ENCODE assay signal across 24 cellular contexts in the genomic region with DNA sequence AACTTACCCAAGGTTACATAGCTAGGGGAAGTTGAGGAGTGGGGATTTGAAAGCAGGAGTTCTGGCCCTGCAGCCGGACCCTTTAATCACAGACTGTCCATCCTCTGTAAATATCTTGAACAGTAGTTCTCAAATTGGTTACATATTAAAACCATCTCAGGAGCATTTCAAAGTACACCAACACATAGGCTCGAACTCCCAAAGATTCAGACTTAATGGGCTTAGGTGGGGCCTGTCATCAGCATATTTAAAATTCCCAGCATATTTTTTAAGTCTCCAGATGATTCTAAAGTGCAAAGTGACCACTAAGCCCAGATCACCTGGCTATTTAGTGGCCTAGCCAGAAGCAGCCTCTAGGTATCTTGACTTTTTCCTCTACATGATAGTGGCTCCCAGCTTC.
"Had no signal": no experiment of that assay in that cellular context is flagged by ENCODE, and none has a peak within 500 bp of the region (broad histone marks: within the 10 kb centered on the region; RNA-seq: fewer than 3 reads in every experiment).

No MANE protein-coding gene starts in this region.

- H3K9me3 ChIP-seq: gastrocnemius medialis, prostate gland, sigmoid colon, spleen, testis, tibial artery had no signal

- H3K27me3 Mint-ChIP-seq: stimulated activated memory B cell treated with anti-CD40 and anti-IgM and Interleukin-4, amounts not matched to agents 10 μg/mL and 1 μg/mL and 100 μg/mL, for 72 hours; type B pancreatic cell had no signal

- H3K27me3 ChIP-seq: dorsolateral prefrontal cortex, gastrocnemius medialis, heart right ventricle, neural progenitor cell, sigmoid colon, spleen, testis, tibial artery had no signal

- H3K36me3 ChIP-seq: gastrocnemius medialis, heart right ventricle, prostate gland, sigmoid colon, spleen, tibial artery had no signal

- H3K36me3 Mint-ChIP-seq: naive thymus-derived CD4-positive, alpha-beta T cell; neural progenitor cell; stimulated activated memory B cell treated with anti-CD40 and anti-IgM and Interleukin-4, amounts not matched to agents 10 μg/mL and 1 μg/mL and 100 μg/mL, for 72 hours; type B pancreatic cell had no signal

- DNase-seq: dorsolateral prefrontal cortex; effector CD4-positive, alpha-beta T cell; foreskin fibroblast; gastrocnemius medialis; heart right ventricle; hippocampal formation; mesenchymal stem cell; midbrain; naive thymus-derived CD4-positive, alpha-beta T cell; right cardiac atrium; sigmoid colon; spleen; stimulated activated CD4-positive, alpha-beta T cell treated with anti-CD3 and anti-CD28 coated beads, Interleukin-4, amount 100 ng/mL, for 4 hours; stimulated activated naive CD8-positive, alpha-beta T cell treated with anti-CD3 and anti-CD28 coated beads, Interleukin-15, Interleukin-2, amounts not matched to agents 100 U/mL and 50 U/mL, for 24 hours; substantia nigra; testis; tibial artery had no signal

- H3K9ac ChIP-seq: neural progenitor cell had no signal

- H3K27ac ChIP-seq: dorsolateral prefrontal cortex, epithelial cell of prostate, gastrocnemius medialis, heart right ventricle, neural progenitor cell, prostate gland, sigmoid colon, skin epidermis, spleen, testis, tibial artery had no signal

- H3K4me1 Mint-ChIP-seq: naive thymus-derived CD4-positive, alpha-beta T cell; nephron; neural progenitor cell; stimulated activated memory B cell treated with anti-CD40 and anti-IgM and Interleukin-4, amounts not matched to agents 10 μg/mL and 1 μg/mL and 100 μg/mL, for 72 hours had no signal

- H3K4me1 ChIP-seq: gastrocnemius medialis, heart right ventricle, neural progenitor cell, prostate gland, sigmoid colon, spleen, testis, tibial artery had no signal

- H3K4me3 Mint-ChIP-seq: naive thymus-derived CD4-positive, alpha-beta T cell; nephron; neural progenitor cell; stimulated activated memory B cell treated with anti-CD40 and anti-IgM and Interleukin-4, amounts not matched to agents 10 μg/mL and 1 μg/mL and 100 μg/mL, for 72 hours; type B pancreatic cell had no signal

- H3K4me3 ChIP-seq: dorsolateral prefrontal cortex, gastrocnemius medialis, heart right ventricle, neural progenitor cell, prostate gland, sigmoid colon, skin epidermis, spleen, testis, tibial artery had no signal

- H3K9me3 Mint-ChIP-seq: naive thymus-derived CD4-positive, alpha-beta T cell; neural progenitor cell; stimulated activated memory B cell treated with anti-CD40 and anti-IgM and Interleukin-4, amounts not matched to agents 10 μg/mL and 1 μg/mL and 100 μg/mL, for 72 hours; type B pancreatic cell had no signal

- H3K27ac Mint-ChIP-seq: naive thymus-derived CD4-positive, alpha-beta T cell; nephron; neural progenitor cell; stimulated activated memory B cell treated with anti-CD40 and anti-IgM and Interleukin-4, amounts not matched to agents 10 μg/mL and 1 μg/mL and 100 μg/mL, for 72 hours; type B pancreatic cell had no signal

- H3K4me2 ChIP-seq: neural progenitor cell had no signal
